ENCODE assay signal across 17 cellular contexts in the genomic region with DNA sequence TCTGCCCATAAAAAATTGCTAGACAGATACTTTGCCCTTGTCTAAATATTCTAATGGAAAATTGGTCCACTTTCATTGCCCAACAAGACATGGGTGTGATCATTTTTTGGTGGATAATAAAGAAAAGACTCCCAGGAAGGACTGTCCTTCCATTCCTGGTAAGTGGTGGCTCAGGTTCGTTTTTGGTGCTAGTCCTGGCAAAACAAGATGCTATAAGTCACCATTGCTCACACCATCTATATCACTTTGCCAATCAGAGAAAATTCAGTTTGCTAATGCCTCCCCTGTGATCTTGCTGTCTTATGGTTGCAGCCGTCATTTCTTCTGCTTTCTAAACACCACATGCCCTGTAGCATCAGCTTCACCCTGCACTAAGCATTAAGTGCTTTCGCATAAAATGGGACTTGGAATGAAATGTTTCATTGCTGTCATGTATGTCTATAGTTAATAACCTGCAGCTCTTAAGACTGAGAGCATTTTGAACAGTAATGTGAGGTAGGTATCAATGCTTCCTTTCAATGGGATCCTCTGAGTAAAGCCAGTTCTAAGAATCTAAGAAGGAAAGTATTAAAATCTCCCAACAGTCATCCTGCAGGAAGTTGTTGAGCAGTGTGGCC.
"Had no signal": no experiment of that assay in that cellular context is flagged by ENCODE, and none has a peak within 500 bp of the region (broad histone marks: within the 10 kb centered on the region; RNA-seq: fewer than 3 reads in every experiment).

No MANE protein-coding gene starts in this region.

- H2AFZ ChIP-seq: parathyroid adenoma had no signal

- H3K4me3 ChIP-seq: right lobe of liver, skin epidermis, transverse colon, vagina had no signal

- H3K27ac Mint-ChIP-seq: activated CD8-positive, alpha-beta T cell treated with anti-CD3 and anti-CD28 coated beads, Interleukin-2, amount 10 ng/mL, durations not matched to agents 7 days and 5 days; activated naive CD8-positive, alpha-beta T cell treated with anti-CD3 and anti-CD28 coated beads for 36 hours; activated T-helper 17 cell treated with anti-CD3 and anti-CD28 coated beads, Interleukin-2, amount 50 U/mL, for 72 hours; natural killer cell treated with Interleukin-12 subunit alpha and Interleukin-12 subunit beta and Interleukin-15 and Interleukin-18, amount 100 ng/mL, for 72 hours; stimulated activated effector memory CD8-positive, alpha-beta T cell treated with anti-CD3 and anti-CD28 coated beads, Interleukin-12 subunit alpha, Interleukin-12 subunit beta, amount 100 ng/mL, for 72 hours; stimulated activated naive CD8-positive, alpha-beta T cell treated with anti-CD3 and anti-CD28 coated beads, Interleukin-15, amount 100 ng/mL, for 72 hours had no signal

- H3K4me1 Mint-ChIP-seq: activated naive CD8-positive, alpha-beta T cell treated with anti-CD3 and anti-CD28 coated beads for 36 hours; activated T-helper 17 cell treated with anti-CD3 and anti-CD28 coated beads, Interleukin-2, amount 50 U/mL, for 72 hours; stimulated activated effector memory CD8-positive, alpha-beta T cell treated with anti-CD3 and anti-CD28 coated beads, Interleukin-12 subunit alpha, Interleukin-12 subunit beta, amount 100 ng/mL, for 72 hours; stimulated activated naive CD8-positive, alpha-beta T cell treated with anti-CD3 and anti-CD28 coated beads, Interleukin-15, amount 100 ng/mL, for 72 hours had no signal

- DNase-seq: activated CD4-positive, alpha-beta T cell treated with anti-CD3 and anti-CD28 coated beads for 1 hour; activated CD4-positive, alpha-beta T cell treated with anti-CD3 and anti-CD28 coated beads, Interleukin-2, amount 50 U/mL, for 1 hour; activated CD8-positive, alpha-beta T cell treated with anti-CD3 and anti-CD28 coated beads, Interleukin-2, amount 10 ng/mL, durations not matched to agents 7 days and 5 days; activated naive CD8-positive, alpha-beta T cell treated with anti-CD3 and anti-CD28 coated beads for 36 hours; activated T-cell treated with anti-CD3 and anti-CD28 coated beads, Interleukin-2, amount 50 U/mL, for 1 hour; nucleus accumbens; right lobe of liver; stimulated activated CD4-positive, alpha-beta T cell treated with anti-CD3 and anti-CD28 coated beads, Interleukin-2, amount 100 ng/mL, for 24 hours; stimulated activated naive CD8-positive, alpha-beta T cell treated with anti-CD3 and anti-CD28 coated beads, Interleukin-15, amount 100 ng/mL, for 72 hours; T-helper 1 cell; transverse colon had no signal

- H3K79me2 ChIP-seq: parathyroid adenoma had no signal

- H3K27me3 Mint-ChIP-seq: activated naive CD8-positive, alpha-beta T cell treated with anti-CD3 and anti-CD28 coated beads for 36 hours; activated T-helper 17 cell treated with anti-CD3 and anti-CD28 coated beads, Interleukin-2, amount 50 U/mL, for 72 hours had no signal

- H3K36me3 Mint-ChIP-seq: activated naive CD8-positive, alpha-beta T cell treated with anti-CD3 and anti-CD28 coated beads for 36 hours; natural killer cell treated with Interleukin-12 subunit alpha and Interleukin-12 subunit beta and Interleukin-15 and Interleukin-18, amount 100 ng/mL, for 72 hours; stimulated activated effector memory CD8-positive, alpha-beta T cell treated with anti-CD3 and anti-CD28 coated beads, Interleukin-12 subunit alpha, Interleukin-12 subunit beta, amount 100 ng/mL, for 72 hours had no signal

- H3K9me3 ChIP-seq: right lobe of liver, transverse colon, vagina had no signal

- H3K9me3 Mint-ChIP-seq: activated naive CD8-positive, alpha-beta T cell treated with anti-CD3 and anti-CD28 coated beads for 36 hours; activated T-helper 17 cell treated with anti-CD3 and anti-CD28 coated beads, Interleukin-2, amount 50 U/mL, for 72 hours; natural killer cell treated with Interleukin-12 subunit alpha and Interleukin-12 subunit beta and Interleukin-15 and Interleukin-18, amount 100 ng/mL, for 72 hours; stimulated activated effector memory CD8-positive, alpha-beta T cell treated with anti-CD3 and anti-CD28 coated beads, Interleukin-12 subunit alpha, Interleukin-12 subunit beta, amount 100 ng/mL, for 72 hours; stimulated activated naive CD8-positive, alpha-beta T cell treated with anti-CD3 and anti-CD28 coated beads, Interleukin-15, amount 100 ng/mL, for 72 hours had no signal

- ATAC-seq: activated CD8-positive, alpha-beta T cell treated with anti-CD3 and anti-CD28 coated beads, Interleukin-2, amount 10 ng/mL, durations not matched to agents 7 days and 5 days; activated T-helper 17 cell treated with anti-CD3 and anti-CD28 coated beads, Interleukin-2, amount 50 U/mL, for 72 hours; natural killer cell treated with Interleukin-12 subunit alpha and Interleukin-12 subunit beta and Interleukin-15 and Interleukin-18, amount 100 ng/mL, for 72 hours; right lobe of liver; stimulated activated effector memory CD8-positive, alpha-beta T cell treated with anti-CD3 and anti-CD28 coated beads, Interleukin-12 subunit alpha, Interleukin-12 subunit beta, amount 100 ng/mL, for 72 hours; stimulated activated naive CD8-positive, alpha-beta T cell treated with anti-CD3 and anti-CD28 coated beads, Interleukin-15, amount 100 ng/mL, for 72 hours had no signal

- H3K27me3 ChIP-seq: right lobe of liver, transverse colon, vagina had no signal

- H3K27ac ChIP-seq: parathyroid adenoma, right lobe of liver, transverse colon, vagina had no signal

- H3K4me1 ChIP-seq: right lobe of liver had no signal

- H3K4me3 Mint-ChIP-seq: activated CD8-positive, alpha-beta T cell treated with anti-CD3 and anti-CD28 coated beads, Interleukin-2, amount 10 ng/mL, durations not matched to agents 7 days and 5 days; activated naive CD8-positive, alpha-beta T cell treated with anti-CD3 and anti-CD28 coated beads for 36 hours; activated T-helper 17 cell treated with anti-CD3 and anti-CD28 coated beads, Interleukin-2, amount 50 U/mL, for 72 hours; natural killer cell treated with Interleukin-12 subunit alpha and Interleukin-12 subunit beta and Interleukin-15 and Interleukin-18, amount 100 ng/mL, for 72 hours; stimulated activated effector memory CD8-positive, alpha-beta T cell treated with anti-CD3 and anti-CD28 coated beads, Interleukin-12 subunit alpha, Interleukin-12 subunit beta, amount 100 ng/mL, for 72 hours; stimulated activated naive CD8-positive, alpha-beta T cell treated with anti-CD3 and anti-CD28 coated beads, Interleukin-15, amount 100 ng/mL, for 72 hours had no signal

- H3K9ac ChIP-seq: parathyroid adenoma had no signal
